Comparison of ENCODE assay signal across 17 cellular contexts in genomic region chr6:169844946-169845345, GRCh38.
"Had no signal": no experiment of that assay in that cellular context is flagged by ENCODE, and none has a peak within 500 bp of the region (broad histone marks: within the 10 kb centered on the region; RNA-seq: fewer than 3 reads in every experiment).

No MANE protein-coding gene starts in this region.

- FAIRE-seq: bronchial epithelial cell, islet of Langerhans had no signal

- H3K9me3 Mint-ChIP-seq: activated CD4-positive, alpha-beta T cell treated with anti-CD3 and anti-CD28 coated beads, Interleukin-2, amount 10 ng/mL, durations not matched to agents 7 days and 5 days; effector memory CD8-positive, alpha-beta T cell; nephron; stimulated activated naive CD8-positive, alpha-beta T cell treated with anti-CD3 and anti-CD28 coated beads, Interleukin-15, amount 100 ng/mL, for 72 hours had no signal

- H3K27ac Mint-ChIP-seq: activated CD4-positive, alpha-beta T cell treated with anti-CD3 and anti-CD28 coated beads, Interleukin-2, amount 10 ng/mL, durations not matched to agents 7 days and 5 days; activated naive CD8-positive, alpha-beta T cell; effector memory CD8-positive, alpha-beta T cell; nephron; stimulated activated naive CD8-positive, alpha-beta T cell treated with anti-CD3 and anti-CD28 coated beads, Interleukin-15, amount 100 ng/mL, for 72 hours had no signal

- H3K4me1 Mint-ChIP-seq: activated CD4-positive, alpha-beta T cell treated with anti-CD3 and anti-CD28 coated beads, Interleukin-2, amount 10 ng/mL, durations not matched to agents 7 days and 5 days; nephron; stimulated activated naive CD8-positive, alpha-beta T cell treated with anti-CD3 and anti-CD28 coated beads, Interleukin-15, amount 100 ng/mL, for 72 hours had no signal

- H3K27ac ChIP-seq: prostate gland, right atrium auricular region, skin epidermis, upper lobe of left lung had no signal

- DNase-seq: activated CD4-positive, alpha-beta T cell treated with anti-CD3 and anti-CD28 coated beads, Interleukin-2, amount 10 ng/mL, durations not matched to agents 7 days and 5 days; effector memory CD8-positive, alpha-beta T cell; foreskin fibroblast; hippocampal formation; midbrain; nucleus accumbens; stimulated activated CD4-positive, alpha-beta T cell treated with anti-CD3 and anti-CD28 coated beads, Interleukin-15, amount 100 ng/mL, for 24 hours; stimulated activated CD4-positive, alpha-beta T cell treated with anti-CD3 and anti-CD28 coated beads, Interleukin-2, amount 100 ng/mL, for 48 hours; stimulated activated naive CD8-positive, alpha-beta T cell treated with anti-CD3 and anti-CD28 coated beads, Interleukin-15, amount 100 ng/mL, for 72 hours had no signal

- H3K27me3 ChIP-seq: right atrium auricular region, upper lobe of left lung had no signal

- H3K4me1 ChIP-seq: prostate gland, right atrium auricular region, upper lobe of left lung had no signal

- H3K36me3 ChIP-seq: prostate gland, right atrium auricular region, upper lobe of left lung had no signal

- H3K9me3 ChIP-seq: prostate gland, right atrium auricular region, upper lobe of left lung had no signal

- H3K4me3 Mint-ChIP-seq: activated CD4-positive, alpha-beta T cell treated with anti-CD3 and anti-CD28 coated beads, Interleukin-2, amount 10 ng/mL, durations not matched to agents 7 days and 5 days; activated naive CD8-positive, alpha-beta T cell; effector memory CD8-positive, alpha-beta T cell; nephron; stimulated activated naive CD8-positive, alpha-beta T cell treated with anti-CD3 and anti-CD28 coated beads, Interleukin-15, amount 100 ng/mL, for 72 hours had no signal

- H3K36me3 Mint-ChIP-seq: activated naive CD8-positive, alpha-beta T cell had no signal

- H3K4me3 ChIP-seq: prostate gland, right atrium auricular region, skin epidermis, upper lobe of left lung had no signal
